ENCODE assay signal across 11 cellular contexts in genomic region chr5:178793156-178793555, GRCh38.
A peak's percentile ranks its signal among the peaks of the same experiment; 100 is the strongest.
DNase-seq lines count a peak whose midpoint lies in the region; ATAC-seq and TF ChIP-seq lines count a peak whose summit lies in the region.
"Had no signal": no experiment of that assay in that cellular context is flagged by ENCODE, and none has a peak within 500 bp of the region (broad histone marks: within the 10 kb centered on the region; RNA-seq: fewer than 3 reads in every experiment).

No MANE protein-coding gene starts in this region.

- ATAC-seq in HCT116, result peak; percentile 93
- ATAC-seq in lower lobe of right lung, result peak in 1 of 2 donors; percentile 14
- ATAC-seq in GM21423 (IDR thresholded peaks at IDR 0.05; ENCODE audit: unreplicated experiment), result no peak
- no peak for ATAC-seq in GM21576 (IDR thresholded peaks at IDR 0.05; ENCODE audit: unreplicated experiment)
- ATAC-seq in HG02870 (IDR thresholded peaks at IDR 0.05; ENCODE audit: unreplicated experiment), result no peak
- ATAC-seq in activated CD8-positive, alpha-beta memory T cell treated with anti-CD3 and anti-CD28 coated beads, Interleukin-2, amount 10 ng/mL, durations not matched to agents 7 days and 5 days, result no peak

- no peaks in the 10 kb centered on the region for H3K9me2 ChIP-seq in HCT116 (ENCODE audit: insufficient read depth)

- intact Hi-C loops in Caco-2 (cut with micrococcal nuclease; ENCODE audit: unreplicated experiment), result no loop called here
- intact Hi-C loops in HCT116 (cut with micrococcal nuclease), result loop anchor here (1.0 to 2.0 kb wide), 2 partner anchors 46 to 702 kb away; no protein-coding TSS in a partner anchor
- intact Hi-C loops in lower lobe of right lung (cut with DNase I), result no loop called here

- H3K36me3 ChIP-seq in Caco-2 (ENCODE audit: control insufficient read depth, insufficient read depth, low read length), result no peaks in the 10 kb centered on the region
- H3K36me3 ChIP-seq in HCT116 (ENCODE audit: control insufficient read depth in 1 of 2, insufficient read depth in 2 of 2, low read length in 2 of 2), result no peaks in the 10 kb centered on the region; a peak in 1 of 4 replicates
- H3K36me3 ChIP-seq in WERI-Rb-1, result no peaks in the 10 kb centered on the region
- H3K36me3 ChIP-seq in lower lobe of right lung, result no peaks in the 10 kb centered on the region
- H3K36me3 ChIP-seq: cardiac muscle cell had no signal

- TF ChIP-seq CTCF in Caco-2 (IDR thresholded peaks at IDR 0.05; ENCODE audit: insufficient read depth in 1 of 2, low read depth in 1 of 2, low read length in 1 of 2, severe bottlenecking in 1 of 2, unreplicated experiment in 1 of 2) (no peak), HCT116 (IDR thresholded peaks at IDR 0.05 in 2 of 3, conservative IDR thresholded peaks at IDR 0.05 in 1 of 3; ENCODE audit: borderline replicate concordance in 1 of 3, insufficient read depth in 1 of 3, low read depth in 2 of 3, low read length in 2 of 3) (peak; percentile 48 to 72 (median 69); a peak in 5 of 6 replicates), WERI-Rb-1 (IDR thresholded peaks at IDR 0.05; ENCODE audit: low read depth, low read length) (peak; percentile 69), lower lobe of right lung (IDR thresholded peaks at IDR 0.05) (peak; percentile 32)

- H3K4me1 Mint-ChIP-seq in Caco-2 (ENCODE audit: low read depth, unreplicated experiment), result no peaks in the 10 kb centered on the region
- no peaks in the 10 kb centered on the region for H3K4me1 Mint-ChIP-seq in activated CD8-positive, alpha-beta memory T cell treated with anti-CD3 and anti-CD28 coated beads, Interleukin-2, amount 10 ng/mL, durations not matched to agents 7 days and 5 days

- H3K27me3 Mint-ChIP-seq in Caco-2 (ENCODE audit: insufficient read depth, unreplicated experiment), result no peaks in the 10 kb centered on the region
- no peaks in the 10 kb centered on the region for H3K27me3 Mint-ChIP-seq in activated CD8-positive, alpha-beta memory T cell treated with anti-CD3 and anti-CD28 coated beads, Interleukin-2, amount 10 ng/mL, durations not matched to agents 7 days and 5 days

- H2AFZ ChIP-seq in HCT116 (ENCODE audit: low read depth, low read length, poor library complexity, severe bottlenecking), result no peak overlapping the region

- DNase-seq in Caco-2 (peak; percentile 44 to 57), HCT116 (ENCODE audit: low read depth, low spot score) (peak; percentile 16), WERI-Rb-1 (peak; percentile 72), lower lobe of right lung (no peak)
- DNase-seq in activated CD8-positive, alpha-beta memory T cell treated with anti-CD3 and anti-CD28 coated beads, Interleukin-2, amount 10 ng/mL, durations not matched to agents 7 days and 5 days, result no peak
- DNase-seq: T1000 had no signal

- H3K36me3 Mint-ChIP-seq in Caco-2 (ENCODE audit: insufficient read depth, unreplicated experiment), result no peaks in the 10 kb centered on the region
- H3K36me3 Mint-ChIP-seq in activated CD8-positive, alpha-beta memory T cell treated with anti-CD3 and anti-CD28 coated beads, Interleukin-2, amount 10 ng/mL, durations not matched to agents 7 days and 5 days, result no peaks in the 10 kb centered on the region

- no peak overlapping the region for H3K4me3 Mint-ChIP-seq in Caco-2 (ENCODE audit: unreplicated experiment)
- no peak overlapping the region for H3K4me3 Mint-ChIP-seq in activated CD8-positive, alpha-beta memory T cell treated with anti-CD3 and anti-CD28 coated beads, Interleukin-2, amount 10 ng/mL, durations not matched to agents 7 days and 5 days

- H3K9ac ChIP-seq in HCT116 (ENCODE audit: low read length), result no peak overlapping the region

- peaks cover 18% of the 10 kb centered on the region for H3K9me3 Mint-ChIP-seq in Caco-2 (ENCODE audit: unreplicated experiment)
- no peaks in the 10 kb centered on the region for H3K9me3 Mint-ChIP-seq in activated CD8-positive, alpha-beta memory T cell treated with anti-CD3 and anti-CD28 coated beads, Interleukin-2, amount 10 ng/mL, durations not matched to agents 7 days and 5 days (ENCODE audit: low read depth)

- no peaks in the 10 kb centered on the region for H4K20me1 ChIP-seq in HCT116 (ENCODE audit: insufficient read depth)

- no peak for TF ChIP-seq POLR2A in HCT116 (IDR thresholded peaks at IDR 0.05; ENCODE audit: borderline replicate concordance, extremely low read depth, insufficient read depth, insufficient read length)

- BruUV-seq in Caco-2 (replicated peaks; lab: Mats Ljungman, UMichigan) (no TSS peak), HCT116 (replicated peaks; lab: Mats Ljungman, UMichigan) (no TSS peak)

- no peak overlapping the region for H3K4me2 ChIP-seq in HCT116 (ENCODE audit: low read length)

- CTCF ChIA-PET in Caco-2 (lab: Charles Lee), result no interaction called here
- CTCF ChIA-PET in HCT116 (lab: Charles Lee), result no interaction called here
- CTCF ChIA-PET in activated CD8-positive, alpha-beta memory T cell treated with anti-CD3 and anti-CD28 coated beads, Interleukin-2, amount 10 ng/mL, durations not matched to agents 7 days and 5 days (lab: Charles Lee), result no interaction called here

- H3K79me2 ChIP-seq in HCT116 (ENCODE audit: insufficient read depth, low read length), result 0 out of 2 replicates have a peak, but pooled peaks cover 2% of the 10 kb centered on the region

- RAD21 ChIA-PET in HCT116 (lab: Charles Lee; ENCODE audit: low non-redundant PET in 1 of 2, low total read pairs in 2 of 2, uncharacterized antibody in 2 of 2, unreplicated experiment in 2 of 2), result no interaction called here

- TF ChIP-seq RAD21 in HCT116 (IDR thresholded peaks at IDR 0.05; ENCODE audit: low read depth), result peak; percentile 72

- POLR2A ChIA-PET in Caco-2 (lab: Charles Lee) (no interaction called here), HCT116 (lab: Charles Lee) (no interaction called here)

- no peak overlapping the region for H3K27ac ChIP-seq in HCT116 (ENCODE audit: low read depth, low read length)
- no peak overlapping the region for H3K27ac ChIP-seq in WERI-Rb-1
- H3K27ac ChIP-seq in lower lobe of right lung, result no peak overlapping the region
- H3K27ac ChIP-seq: cardiac muscle cell had no signal

- H3K9me3 ChIP-seq in Caco-2 (no peaks in the 10 kb centered on the region; the same call in 1 of the 2 replicates), HCT116 (ENCODE audit: control insufficient read depth in 1 of 2, insufficient read depth in 1 of 2, low read depth in 1 of 2, low read length in 2 of 2) (no peaks in the 10 kb centered on the region), WERI-Rb-1 (ENCODE audit: severe bottlenecking) (no peaks in the 10 kb centered on the region), lower lobe of right lung (no peaks in the 10 kb centered on the region)

- H3K4me1 ChIP-seq in Caco-2 (no peaks in the 10 kb centered on the region), HCT116 (ENCODE audit: control insufficient read depth in 1 of 2, insufficient read depth in 2 of 2, low read length in 2 of 2) (peaks cover 0 to under 1% of the 10 kb centered on the region in 2 experiments; a peak in 1 of 4 replicates), lower lobe of right lung (no peaks in the 10 kb centered on the region)

- no peak overlapping the region for H3K4me3 ChIP-seq in Caco-2 (ENCODE audit: low read depth, low read length)
- H3K4me3 ChIP-seq in HCT116 (replicated peaks in 1 of 2; ENCODE audit: low read depth in 1 of 2, low read length in 2 of 2), result no peak overlapping the region
- no peak overlapping the region for H3K4me3 ChIP-seq in WERI-Rb-1 (ENCODE audit: low read depth, low read length)
- H3K4me3 ChIP-seq in lower lobe of right lung, result no peak overlapping the region
- H3K4me3 ChIP-seq: cardiac muscle cell, lung had no signal

- H3K27me3 ChIP-seq in Caco-2 (replicated peaks; ENCODE audit: control insufficient read depth, insufficient read depth, low read length), result no peaks in the 10 kb centered on the region
- H3K27me3 ChIP-seq in HCT116 (ENCODE audit: insufficient read depth, low read length), result no peaks in the 10 kb centered on the region
- H3K27me3 ChIP-seq in WERI-Rb-1 (ENCODE audit: insufficient read depth, low read depth, severe bottlenecking), result no peaks in the 10 kb centered on the region
- no peaks in the 10 kb centered on the region for H3K27me3 ChIP-seq in lower lobe of right lung (ENCODE audit: low read depth)
- H3K27me3 ChIP-seq: cardiac muscle cell had no signal

- no peak overlapping the region for H3K27ac Mint-ChIP-seq in Caco-2 (ENCODE audit: unreplicated experiment)
- H3K27ac Mint-ChIP-seq in activated CD8-positive, alpha-beta memory T cell treated with anti-CD3 and anti-CD28 coated beads, Interleukin-2, amount 10 ng/mL, durations not matched to agents 7 days and 5 days, result no peak overlapping the region

TF ChIP-seq in HCT116, 20 proteins besides CTCF, POLR2A, EP300 and RAD21 (continues in another document):
- TF ChIP-seq CBX3 (IDR thresholded peaks at IDR 0.05; ENCODE audit: low read depth) (no peak), YY1 (IDR thresholded peaks at IDR 0.05; ENCODE audit: extremely low read depth, insufficient replicate concordance, low read depth, low read length) (no peak), CEBPB (IDR thresholded peaks at IDR 0.05; ENCODE audit: low read depth) (no peak), TCF7L2 (IDR thresholded peaks at IDR 0.05; ENCODE audit: borderline replicate concordance, extremely low read depth, insufficient read depth, insufficient read length) (no peak), POLR2AphosphoS5 (IDR thresholded peaks at IDR 0.05; ENCODE audit: low read depth, low read length) (no peak), ZFX (IDR thresholded peaks at IDR 0.05) (no peak)
- TF ChIP-seq, protein P1, sequence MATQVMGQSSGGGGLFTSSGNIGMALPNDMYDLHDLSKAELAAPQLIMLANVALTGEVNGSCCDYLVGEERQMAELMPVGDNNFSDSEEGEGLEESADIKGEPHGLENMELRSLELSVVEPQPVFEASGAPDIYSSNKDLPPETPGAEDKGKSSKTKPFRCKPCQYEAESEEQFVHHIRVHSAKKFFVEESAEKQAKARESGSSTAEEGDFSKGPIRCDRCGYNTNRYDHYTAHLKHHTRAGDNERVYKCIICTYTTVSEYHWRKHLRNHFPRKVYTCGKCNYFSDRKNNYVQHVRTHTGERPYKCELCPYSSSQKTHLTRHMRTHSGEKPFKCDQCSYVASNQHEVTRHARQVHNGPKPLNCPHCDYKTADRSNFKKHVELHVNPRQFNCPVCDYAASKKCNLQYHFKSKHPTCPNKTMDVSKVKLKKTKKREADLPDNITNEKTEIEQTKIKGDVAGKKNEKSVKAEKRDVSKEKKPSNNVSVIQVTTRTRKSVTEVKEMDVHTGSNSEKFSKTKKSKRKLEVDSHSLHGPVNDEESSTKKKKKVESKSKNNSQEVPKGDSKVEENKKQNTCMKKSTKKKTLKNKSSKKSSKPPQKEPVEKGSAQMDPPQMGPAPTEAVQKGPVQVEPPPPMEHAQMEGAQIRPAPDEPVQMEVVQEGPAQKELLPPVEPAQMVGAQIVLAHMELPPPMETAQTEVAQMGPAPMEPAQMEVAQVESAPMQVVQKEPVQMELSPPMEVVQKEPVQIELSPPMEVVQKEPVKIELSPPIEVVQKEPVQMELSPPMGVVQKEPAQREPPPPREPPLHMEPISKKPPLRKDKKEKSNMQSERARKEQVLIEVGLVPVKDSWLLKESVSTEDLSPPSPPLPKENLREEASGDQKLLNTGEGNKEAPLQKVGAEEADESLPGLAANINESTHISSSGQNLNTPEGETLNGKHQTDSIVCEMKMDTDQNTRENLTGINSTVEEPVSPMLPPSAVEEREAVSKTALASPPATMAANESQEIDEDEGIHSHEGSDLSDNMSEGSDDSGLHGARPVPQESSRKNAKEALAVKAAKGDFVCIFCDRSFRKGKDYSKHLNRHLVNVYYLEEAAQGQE (IDR thresholded peaks at IDR 0.05; ENCODE audit: low read depth), result no peak

Comparison
In these comparisons a context has a peak if more than half of its experiments do, and no peak if none do; other contexts are left out.
1. DNase-seq: peak in Caco-2 (2 of 2), HCT116 (single experiment) and WERI-Rb-1 (single experiment); none in lower lobe of right lung (single experiment) and activated CD8-positive, alpha-beta memory T cell treated with anti-CD3 and anti-CD28 coated beads, Interleukin-2, amount 10 ng/mL, durations not matched to agents 7 days and 5 days (single experiment).
2. CTCF ChIP-seq: peak in HCT116 (3 of 3), WERI-Rb-1 (single experiment) and lower lobe of right lung (single experiment); none in Caco-2 (0 of 2).